Comparison of ENCODE assay signal across 1 cellular context in the genomic region with DNA sequence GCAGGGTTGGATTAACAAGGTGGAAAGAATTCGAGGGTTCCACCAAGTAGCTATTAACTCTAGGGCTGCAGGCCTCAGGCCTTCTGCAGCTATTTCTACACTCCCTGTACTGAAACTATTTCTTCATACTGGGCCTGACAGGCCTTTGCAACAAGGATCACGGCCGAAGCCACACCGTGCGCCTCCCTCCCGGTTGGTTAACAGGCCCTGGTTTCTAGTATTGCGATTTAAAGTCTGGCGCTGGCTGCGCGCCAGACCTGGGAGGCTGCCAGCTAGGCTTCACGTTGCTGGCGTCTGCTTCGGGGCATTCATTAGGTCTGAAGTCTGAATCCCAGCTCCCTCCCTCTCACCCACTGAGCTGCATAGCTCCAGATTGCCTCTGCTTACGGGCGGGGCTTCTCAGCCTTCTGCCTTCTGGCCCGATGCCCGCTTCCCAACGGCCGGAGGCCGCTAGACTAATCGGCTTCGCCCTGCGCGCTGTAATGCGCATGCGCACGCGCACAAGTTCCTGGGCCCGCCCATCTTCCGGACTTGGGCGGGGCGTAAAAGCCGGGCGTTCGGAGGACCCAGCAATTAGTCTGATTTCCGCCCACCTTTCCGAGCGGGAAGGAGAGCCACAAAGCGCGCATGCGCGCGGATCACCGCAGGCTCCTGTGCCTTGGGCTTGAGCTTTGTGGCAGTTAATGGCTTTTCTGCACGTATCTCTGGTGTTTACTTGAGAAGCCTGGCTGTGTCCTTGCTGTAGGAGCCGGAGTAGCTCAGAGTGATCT.
TF ChIP-seq lines count a peak whose summit lies in the region.

No MANE protein-coding gene starts in this region.

TF ChIP-seq in HepG2, 621 proteins besides CTCF, POLR2A, EP300 and RAD21 (continued from another document and continues in another):
- TF ChIP-seq GTF3A (CRISPR knock-in tag; conservative IDR thresholded peaks at IDR 0.05) (0 out of 2 replicates have a peak, but pooled peaks have one; percentile 45), PHF20 (CRISPR knock-in tag; IDR thresholded peaks at IDR 0.05) (peak; percentile 54), ZNF274 (CRISPR knock-in tag; IDR thresholded peaks at IDR 0.05) (0 out of 2 replicates have a peak, but pooled peaks have one; percentile 40), CBX1 (IDR thresholded peaks at IDR 0.05; ENCODE audit: low read depth) (no peak), MTF2 (CRISPR knock-in tag; IDR thresholded peaks at IDR 0.05; ENCODE audit: borderline replicate concordance) (no peak), ZNF383 (CRISPR knock-in tag; IDR thresholded peaks at IDR 0.05; ENCODE audit: borderline replicate concordance) (peak; percentile 90; the same call in 1 of the 2 replicates), ZNF605 (CRISPR knock-in tag; IDR thresholded peaks at IDR 0.05) (peak; percentile 78), NAIF1 (CRISPR knock-in tag; IDR thresholded peaks at IDR 0.05; ENCODE audit: borderline replicate concordance) (peak; percentile 72; the same call in 1 of the 2 replicates), ZFP90 (CRISPR knock-in tag; IDR thresholded peaks at IDR 0.05; ENCODE audit: borderline replicate concordance) (0 out of 2 replicates have a peak, but pooled peaks have one; percentile 33), ZNF510 (CRISPR knock-in tag; IDR thresholded peaks at IDR 0.05; ENCODE audit: low read depth) (peak; percentile 93), EHMT2 (IDR thresholded peaks at IDR 0.05; ENCODE audit: borderline replicate concordance, low read depth, low read length) (no peak), ETV5 (CRISPR knock-in tag; IDR thresholded peaks at IDR 0.05; ENCODE audit: borderline replicate concordance) (peak; percentile 78), ZNF788 (CRISPR knock-in tag; IDR thresholded peaks at IDR 0.05; ENCODE audit: borderline replicate concordance) (peak; percentile 52; the same call in 1 of the 2 replicates), ZFP82 (CRISPR knock-in tag; IDR thresholded peaks at IDR 0.05; ENCODE audit: borderline replicate concordance) (peak; percentile 86), ZNF547 (CRISPR knock-in tag; IDR thresholded peaks at IDR 0.05) (0 out of 2 replicates have a peak, but pooled peaks have one; percentile 58), ZSCAN30 (CRISPR knock-in tag; IDR thresholded peaks at IDR 0.05) (no peak), KDM3A (CRISPR knock-in tag; IDR thresholded peaks at IDR 0.05; ENCODE audit: low read depth) (peak; percentile 63; the same call in 1 of the 2 replicates), ZNF556 (CRISPR knock-in tag; IDR thresholded peaks at IDR 0.05; ENCODE audit: borderline replicate concordance) (peak; percentile 22), ZNF317 (CRISPR knock-in tag; IDR thresholded peaks at IDR 0.05) (peak; percentile 48; the same call in 1 of the 2 replicates), NFYC (CRISPR knock-in tag; IDR thresholded peaks at IDR 0.05) (0 out of 2 replicates have a peak, but pooled peaks have one; percentile 10), ZNF251 (CRISPR knock-in tag; IDR thresholded peaks at IDR 0.05) (peak; percentile 82; the same call in 1 of the 2 replicates), SP4 (CRISPR knock-in tag; IDR thresholded peaks at IDR 0.05) (peak; percentile 47; the same call in 1 of the 2 replicates), SAP130 (CRISPR knock-in tag; IDR thresholded peaks at IDR 0.05; ENCODE audit: low read depth) (peak; percentile 74), HOXA3 (CRISPR knock-in tag; IDR thresholded peaks at IDR 0.05) (peak; percentile 51; the same call in 1 of the 2 replicates), NRL (CRISPR knock-in tag; IDR thresholded peaks at IDR 0.05; ENCODE audit: borderline replicate concordance) (peak; percentile 83), ZNF816 (CRISPR knock-in tag; IDR thresholded peaks at IDR 0.05; ENCODE audit: borderline replicate concordance) (peak; percentile 93), ZFY (CRISPR knock-in tag; IDR thresholded peaks at IDR 0.05) (peak; percentile 79)
- TF ChIP-seq, protein P1, sequence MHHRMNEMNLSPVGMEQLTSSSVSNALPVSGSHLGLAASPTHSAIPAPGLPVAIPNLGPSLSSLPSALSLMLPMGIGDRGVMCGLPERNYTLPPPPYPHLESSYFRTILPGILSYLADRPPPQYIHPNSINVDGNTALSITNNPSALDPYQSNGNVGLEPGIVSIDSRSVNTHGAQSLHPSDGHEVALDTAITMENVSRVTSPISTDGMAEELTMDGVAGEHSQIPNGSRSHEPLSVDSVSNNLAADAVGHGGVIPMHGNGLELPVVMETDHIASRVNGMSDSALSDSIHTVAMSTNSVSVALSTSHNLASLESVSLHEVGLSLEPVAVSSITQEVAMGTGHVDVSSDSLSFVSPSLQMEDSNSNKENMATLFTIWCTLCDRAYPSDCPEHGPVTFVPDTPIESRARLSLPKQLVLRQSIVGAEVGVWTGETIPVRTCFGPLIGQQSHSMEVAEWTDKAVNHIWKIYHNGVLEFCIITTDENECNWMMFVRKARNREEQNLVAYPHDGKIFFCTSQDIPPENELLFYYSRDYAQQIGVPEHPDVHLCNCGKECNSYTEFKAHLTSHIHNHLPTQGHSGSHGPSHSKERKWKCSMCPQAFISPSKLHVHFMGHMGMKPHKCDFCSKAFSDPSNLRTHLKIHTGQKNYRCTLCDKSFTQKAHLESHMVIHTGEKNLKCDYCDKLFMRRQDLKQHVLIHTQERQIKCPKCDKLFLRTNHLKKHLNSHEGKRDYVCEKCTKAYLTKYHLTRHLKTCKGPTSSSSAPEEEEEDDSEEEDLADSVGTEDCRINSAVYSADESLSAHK (CRISPR knock-in tag; IDR thresholded peaks at IDR 0.05; ENCODE audit: borderline replicate concordance), result no peak
- TF ChIP-seq, protein P2, sequence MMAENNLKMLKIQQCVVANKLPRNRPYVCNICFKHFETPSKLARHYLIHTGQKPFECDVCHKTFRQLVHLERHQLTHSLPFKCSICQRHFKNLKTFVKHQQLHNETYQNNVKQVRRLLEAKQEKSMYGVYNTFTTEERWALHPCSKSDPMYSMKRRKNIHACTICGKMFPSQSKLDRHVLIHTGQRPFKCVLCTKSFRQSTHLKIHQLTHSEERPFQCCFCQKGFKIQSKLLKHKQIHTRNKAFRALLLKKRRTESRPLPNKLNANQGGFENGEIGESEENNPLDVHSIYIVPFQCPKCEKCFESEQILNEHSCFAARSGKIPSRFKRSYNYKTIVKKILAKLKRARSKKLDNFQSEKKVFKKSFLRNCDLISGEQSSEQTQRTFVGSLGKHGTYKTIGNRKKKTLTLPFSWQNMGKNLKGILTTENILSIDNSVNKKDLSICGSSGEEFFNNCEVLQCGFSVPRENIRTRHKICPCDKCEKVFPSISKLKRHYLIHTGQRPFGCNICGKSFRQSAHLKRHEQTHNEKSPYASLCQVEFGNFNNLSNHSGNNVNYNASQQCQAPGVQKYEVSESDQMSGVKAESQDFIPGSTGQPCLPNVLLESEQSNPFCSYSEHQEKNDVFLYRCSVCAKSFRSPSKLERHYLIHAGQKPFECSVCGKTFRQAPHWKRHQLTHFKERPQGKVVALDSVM (CRISPR knock-in tag; IDR thresholded peaks at IDR 0.05), result peak; percentile 60; the same call in 1 of the 2 replicates
- TF ChIP-seq, protein P3, sequence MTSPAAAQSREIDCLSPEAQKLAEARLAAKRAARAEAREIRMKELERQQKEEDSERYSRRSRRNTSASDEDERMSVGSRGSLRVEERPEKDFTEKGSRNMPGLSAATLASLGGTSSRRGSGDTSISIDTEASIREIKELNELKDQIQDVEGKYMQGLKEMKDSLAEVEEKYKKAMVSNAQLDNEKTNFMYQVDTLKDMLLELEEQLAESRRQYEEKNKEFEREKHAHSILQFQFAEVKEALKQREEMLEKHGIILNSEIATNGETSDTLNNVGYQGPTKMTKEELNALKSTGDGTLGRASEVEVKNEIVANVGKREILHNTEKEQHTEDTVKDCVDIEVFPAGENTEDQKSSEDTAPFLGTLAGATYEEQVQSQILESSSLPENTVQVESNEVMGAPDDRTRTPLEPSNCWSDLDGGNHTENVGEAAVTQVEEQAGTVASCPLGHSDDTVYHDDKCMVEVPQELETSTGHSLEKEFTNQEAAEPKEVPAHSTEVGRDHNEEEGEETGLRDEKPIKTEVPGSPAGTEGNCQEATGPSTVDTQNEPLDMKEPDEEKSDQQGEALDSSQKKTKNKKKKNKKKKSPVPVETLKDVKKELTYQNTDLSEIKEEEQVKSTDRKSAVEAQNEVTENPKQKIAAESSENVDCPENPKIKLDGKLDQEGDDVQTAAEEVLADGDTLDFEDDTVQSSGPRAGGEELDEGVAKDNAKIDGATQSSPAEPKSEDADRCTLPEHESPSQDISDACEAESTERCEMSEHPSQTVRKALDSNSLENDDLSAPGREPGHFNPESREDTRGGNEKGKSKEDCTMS (CRISPR knock-in tag; conservative IDR thresholded peaks at IDR 0.05), result no peak
- TF ChIP-seq, protein P4, sequence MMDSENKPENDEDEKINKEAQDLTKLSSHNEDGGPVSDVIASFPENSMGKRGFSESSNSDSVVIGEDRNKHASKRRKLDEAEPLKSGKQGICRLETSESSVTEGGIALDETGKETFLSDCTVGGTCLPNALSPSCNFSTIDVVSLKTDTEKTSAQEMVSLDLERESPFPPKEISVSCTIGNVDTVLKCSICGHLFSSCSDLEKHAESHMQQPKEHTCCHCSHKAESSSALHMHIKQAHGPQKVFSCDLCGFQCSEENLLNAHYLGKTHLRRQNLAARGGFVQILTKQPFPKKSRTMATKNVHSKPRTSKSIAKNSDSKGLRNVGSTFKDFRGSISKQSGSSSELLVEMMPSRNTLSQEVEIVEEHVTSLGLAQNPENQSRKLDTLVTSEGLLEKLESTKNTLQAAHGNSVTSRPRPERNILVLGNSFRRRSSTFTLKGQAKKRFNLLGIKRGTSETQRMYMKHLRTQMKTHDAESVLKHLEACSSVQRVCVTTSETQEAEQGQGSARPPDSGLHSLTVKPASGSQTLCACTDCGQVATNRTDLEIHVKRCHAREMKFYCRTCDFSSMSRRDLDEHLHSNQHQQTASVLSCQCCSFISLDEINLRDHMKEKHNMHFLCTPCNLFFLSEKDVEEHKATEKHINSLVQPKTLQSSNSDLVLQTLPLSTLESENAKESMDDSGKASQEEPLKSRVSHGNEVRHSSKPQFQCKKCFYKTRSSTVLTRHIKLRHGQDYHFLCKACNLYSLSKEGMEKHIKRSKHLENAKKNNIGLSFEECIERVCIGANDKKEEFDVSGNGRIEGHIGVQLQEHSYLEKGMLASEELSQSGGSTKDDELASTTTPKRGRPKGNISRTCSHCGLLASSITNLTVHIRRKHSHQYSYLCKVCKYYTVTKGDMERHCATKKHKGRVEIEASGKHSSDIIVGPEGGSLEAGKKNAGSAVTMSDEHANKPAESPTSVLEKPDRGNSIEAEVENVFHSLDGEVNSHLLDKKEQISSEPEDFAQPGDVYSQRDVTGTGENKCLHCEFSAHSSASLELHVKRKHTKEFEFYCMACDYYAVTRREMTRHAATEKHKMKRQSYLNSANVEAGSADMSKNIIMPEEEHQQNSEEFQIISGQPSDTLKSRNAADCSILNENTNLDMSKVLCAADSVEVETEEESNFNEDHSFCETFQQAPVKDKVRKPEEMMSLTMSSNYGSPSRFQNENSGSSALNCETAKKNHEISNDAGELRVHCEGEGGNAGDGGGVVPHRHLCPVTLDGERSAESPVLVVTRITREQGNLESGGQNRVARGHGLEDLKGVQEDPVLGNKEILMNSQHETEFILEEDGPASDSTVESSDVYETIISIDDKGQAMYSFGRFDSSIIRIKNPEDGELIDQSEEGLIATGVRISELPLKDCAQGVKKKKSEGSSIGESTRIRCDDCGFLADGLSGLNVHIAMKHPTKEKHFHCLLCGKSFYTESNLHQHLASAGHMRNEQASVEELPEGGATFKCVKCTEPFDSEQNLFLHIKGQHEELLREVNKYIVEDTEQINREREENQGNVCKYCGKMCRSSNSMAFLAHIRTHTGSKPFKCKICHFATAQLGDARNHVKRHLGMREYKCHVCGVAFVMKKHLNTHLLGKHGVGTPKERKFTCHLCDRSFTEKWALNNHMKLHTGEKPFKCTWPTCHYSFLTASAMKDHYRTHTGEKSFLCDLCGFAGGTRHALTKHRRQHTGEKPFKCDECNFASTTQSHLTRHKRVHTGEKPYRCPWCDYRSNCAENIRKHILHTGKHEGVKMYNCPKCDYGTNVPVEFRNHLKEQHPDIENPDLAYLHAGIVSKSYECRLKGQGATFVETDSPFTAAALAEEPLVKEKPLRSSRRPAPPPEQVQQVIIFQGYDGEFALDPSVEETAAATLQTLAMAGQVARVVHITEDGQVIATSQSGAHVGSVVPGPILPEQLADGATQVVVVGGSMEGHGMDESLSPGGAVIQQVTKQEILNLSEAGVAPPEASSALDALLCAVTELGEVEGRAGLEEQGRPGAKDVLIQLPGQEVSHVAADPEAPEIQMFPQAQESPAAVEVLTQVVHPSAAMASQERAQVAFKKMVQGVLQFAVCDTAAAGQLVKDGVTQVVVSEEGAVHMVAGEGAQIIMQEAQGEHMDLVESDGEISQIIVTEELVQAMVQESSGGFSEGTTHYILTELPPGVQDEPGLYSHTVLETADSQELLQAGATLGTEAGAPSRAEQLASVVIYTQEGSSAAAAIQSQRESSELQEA (CRISPR knock-in tag; IDR thresholded peaks at IDR 0.05; ENCODE audit: not compliant biosample characterization), result peak; percentile 70
- TF ChIP-seq, protein P5, sequence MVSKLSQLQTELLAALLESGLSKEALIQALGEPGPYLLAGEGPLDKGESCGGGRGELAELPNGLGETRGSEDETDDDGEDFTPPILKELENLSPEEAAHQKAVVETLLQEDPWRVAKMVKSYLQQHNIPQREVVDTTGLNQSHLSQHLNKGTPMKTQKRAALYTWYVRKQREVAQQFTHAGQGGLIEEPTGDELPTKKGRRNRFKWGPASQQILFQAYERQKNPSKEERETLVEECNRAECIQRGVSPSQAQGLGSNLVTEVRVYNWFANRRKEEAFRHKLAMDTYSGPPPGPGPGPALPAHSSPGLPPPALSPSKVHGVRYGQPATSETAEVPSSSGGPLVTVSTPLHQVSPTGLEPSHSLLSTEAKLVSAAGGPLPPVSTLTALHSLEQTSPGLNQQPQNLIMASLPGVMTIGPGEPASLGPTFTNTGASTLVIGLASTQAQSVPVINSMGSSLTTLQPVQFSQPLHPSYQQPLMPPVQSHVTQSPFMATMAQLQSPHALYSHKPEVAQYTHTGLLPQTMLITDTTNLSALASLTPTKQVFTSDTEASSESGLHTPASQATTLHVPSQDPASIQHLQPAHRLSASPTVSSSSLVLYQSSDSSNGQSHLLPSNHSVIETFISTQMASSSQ (IDR thresholded peaks at IDR 0.05; ENCODE audit: low read depth), result no peak
- TF ChIP-seq, protein P5 (CRISPR knock-in tag; IDR thresholded peaks at IDR 0.05; ENCODE audit: borderline replicate concordance), result peak; percentile 78; the same call in 1 of the 2 replicates
- TF ChIP-seq, protein P6, sequence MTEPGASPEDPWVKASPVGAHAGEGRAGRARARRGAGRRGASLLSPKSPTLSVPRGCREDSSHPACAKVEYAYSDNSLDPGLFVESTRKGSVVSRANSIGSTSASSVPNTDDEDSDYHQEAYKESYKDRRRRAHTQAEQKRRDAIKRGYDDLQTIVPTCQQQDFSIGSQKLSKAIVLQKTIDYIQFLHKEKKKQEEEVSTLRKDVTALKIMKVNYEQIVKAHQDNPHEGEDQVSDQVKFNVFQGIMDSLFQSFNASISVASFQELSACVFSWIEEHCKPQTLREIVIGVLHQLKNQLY (CRISPR knock-in tag; IDR thresholded peaks at IDR 0.05), result 0 out of 2 replicates have a peak, but pooled peaks have one; percentile 15
